Comparison of ENCODE assay signal across 7 cellular contexts in the genomic region with DNA sequence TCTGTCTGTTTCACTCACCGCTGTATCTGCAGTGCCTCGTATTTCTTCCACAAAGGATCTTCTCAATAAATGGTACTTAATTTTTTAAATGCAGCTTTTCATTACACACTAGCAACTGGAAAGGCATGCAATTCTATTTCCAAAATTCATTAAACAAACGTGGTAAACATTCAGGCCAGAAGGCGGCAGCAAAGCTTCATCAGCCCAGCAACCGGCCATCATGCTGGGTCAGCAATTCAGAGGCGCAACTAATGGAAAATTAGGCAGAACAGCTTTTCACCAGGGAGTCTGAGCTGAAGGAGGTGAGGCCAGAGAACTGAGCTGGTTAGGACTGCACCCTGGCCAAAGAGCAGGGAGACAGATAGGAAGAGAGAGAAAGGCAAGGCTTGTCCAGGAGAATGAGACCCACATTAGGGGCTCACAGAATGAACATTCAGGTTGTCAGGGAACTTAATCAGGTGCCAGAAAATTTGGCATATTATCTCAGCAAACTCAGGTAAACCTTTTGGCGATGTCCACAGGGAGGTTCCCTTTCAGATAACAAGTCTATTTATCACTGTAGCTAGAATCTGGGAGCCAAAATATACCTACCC. TPM values are rescaled to one million over a fixed set of nuclear protein-coding genes. Genes with fewer than 3 reads are reported as not detected.
DNase-seq lines count a peak whose midpoint lies in the region; ATAC-seq, FAIRE-seq and TF ChIP-seq lines count a peak whose summit lies in the region.

No MANE protein-coding gene starts in this region.

- H3K27me3 ChIP-seq in H1 (replicated peaks in 1 of 4; ENCODE audit: control insufficient read depth in 3 of 4, extremely low read depth in 1 of 4, insufficient read depth in 3 of 4, low read length in 3 of 4) (no peaks in the 10 kb centered on the region), mesenchymal stem cell (ENCODE audit: control insufficient read depth in 1 of 2, insufficient read depth in 1 of 2, low read length in 2 of 2) (peaks cover 0 to 7% of the 10 kb centered on the region in 2 experiments)

- peaks cover 7% of the 10 kb centered on the region; the same call in 1 of the 2 replicates for H3K9me3 Mint-ChIP-seq in HFFc6
- H3K9me3 Mint-ChIP-seq in activated T-cell treated with anti-CD3 and anti-CD28 coated beads, Interleukin-2, amount 50 U/mL, for 4 hours, result no peaks in the 10 kb centered on the region

- no peaks in the 10 kb centered on the region; the same call in 1 of the 2 replicates for H3K27me3 Mint-ChIP-seq in HFFc6 (ENCODE audit: insufficient read depth)
- no peaks in the 10 kb centered on the region for H3K27me3 Mint-ChIP-seq in activated T-cell treated with anti-CD3 and anti-CD28 coated beads, Interleukin-2, amount 50 U/mL, for 4 hours (ENCODE audit: low read depth)

- H2BK20ac ChIP-seq in H1 (ENCODE audit: low read length), result no peak overlapping the region

- no peaks in the 10 kb centered on the region for H4K20me1 ChIP-seq in H1 (replicated peaks in 1 of 2; ENCODE audit: control insufficient read depth in 1 of 2, insufficient read depth in 2 of 2, low read length in 2 of 2)

- peak; percentile 85 for FAIRE-seq in H1 (lab: Jason Lieb, UNC)

- TF ChIP-seq RAD21 in H1 (IDR thresholded peaks at IDR 0.05 in 1 of 2, conservative IDR thresholded peaks at IDR 0.05 in 1 of 2; ENCODE audit: low read depth in 2 of 2, low read length in 2 of 2), result peak; percentile 95 to 98

- WGBS in H1 (ENCODE audit: extremely low coverage in 1 of 2, insufficient coverage in 1 of 2, insufficient read length in 1 of 2, insufficient replicate concordance in 2 of 2, low coverage in 1 of 2, low lambda C conversion rate in 2 of 2, missing lambda C conversion rate in 1 of 2), 2 experiments, result 21% methylated on average over 7 of the region's 7 CpGs; no CpG with 5 or more reads in 1 of the 2 experiments
- WGBS in mesenchymal stem cell, result 22% methylated on average over 7 of the region's 7 CpGs

- no peaks in the 10 kb centered on the region for H3K79me1 ChIP-seq in H1 (ENCODE audit: low read depth, low read length)
- H3K79me1 ChIP-seq in mesenchymal stem cell (replicated peaks; ENCODE audit: low read length, poor library complexity, severe bottlenecking), result no peaks in the 10 kb centered on the region

- H3K36me3 ChIP-seq in H1 (ENCODE audit: control insufficient read depth in 2 of 4, insufficient read depth in 4 of 4, low read length in 3 of 4) (no peaks in the 10 kb centered on the region), mesenchymal stem cell (ENCODE audit: control insufficient read depth in 1 of 2, insufficient read depth in 2 of 2, low read depth in 1 of 2, low read length in 2 of 2) (no peaks in the 10 kb centered on the region)

- no peaks in the 10 kb centered on the region for H3K79me2 ChIP-seq in H1 (ENCODE audit: control insufficient read depth in 1 of 2, insufficient read depth in 2 of 2, low read length in 2 of 2)

- TF ChIP-seq CTCF in HFFc6 (IDR thresholded peaks at IDR 0.05), result peak; percentile 75
- TF ChIP-seq CTCF in H1 (IDR thresholded peaks at IDR 0.05; ENCODE audit: control extremely low read depth in 1 of 3, insufficient read depth in 1 of 3, low read depth in 1 of 3, low read length in 3 of 3), result peak; percentile 64 to 91 (median 80)

- H2AFZ ChIP-seq in H1 (ENCODE audit: low read length) (peak overlapping the region; percentile 90), mesenchymal stem cell (ENCODE audit: low read depth, low read length) (no peak overlapping the region)

- DNase-seq in GM03348 (ENCODE audit: low spot score) (peak; percentile 77), HFFc6 (peak; percentile 25), NOMO-1 treated with DMSO at 0.1 percent for 48 hours (lab: John Stamatoyannopoulos, UW; ENCODE audit: unreplicated experiment) (peak; percentile 42), H1 (ENCODE audit: low read depth in 1 of 2, low spot score in 2 of 2) (peak in 1 of 2 experiments; percentile 74), mesenchymal stem cell (peak; percentile 52)
- no peak for DNase-seq in activated T-cell treated with anti-CD3 and anti-CD28 coated beads, Interleukin-2, amount 50 U/mL, for 4 hours
- DNase-seq in NK-92 treated with Interleukin-12 subunit alpha and Interleukin-12 subunit beta, amount 100 ng/mL, for 24 hours (lab: John Stamatoyannopoulos, UW), result no peak

- no peak overlapping the region for H2BK120ac ChIP-seq in H1 (replicated peaks; ENCODE audit: low read depth, low read length)
- H2BK120ac ChIP-seq in mesenchymal stem cell (ENCODE audit: low read depth, low read length), result no peak overlapping the region

- H3K23me2 ChIP-seq in H1 (ENCODE audit: low read depth, low read length), result no peaks in the 10 kb centered on the region

- no peak for TF ChIP-seq POLR2A in H1 (IDR thresholded peaks at IDR 0.05; ENCODE audit: control extremely low read depth in 1 of 2, low read depth in 2 of 2, low read length in 2 of 2)

- no peaks in the 10 kb centered on the region for H3K4me1 Mint-ChIP-seq in HFFc6 (ENCODE audit: low read depth)
- H3K4me1 Mint-ChIP-seq in activated T-cell treated with anti-CD3 and anti-CD28 coated beads, Interleukin-2, amount 50 U/mL, for 4 hours (ENCODE audit: low read depth), result no peaks in the 10 kb centered on the region

- H3K27ac ChIP-seq in H1 (ENCODE audit: low read depth, low read length), result no peak overlapping the region
- H3K27ac ChIP-seq in mesenchymal stem cell (ENCODE audit: low read length, poor library complexity, severe bottlenecking), result no peak overlapping the region

- H4K91ac ChIP-seq in H1 (replicated peaks; ENCODE audit: insufficient read length, low read length) (no peak overlapping the region), mesenchymal stem cell (ENCODE audit: low read length) (no peak overlapping the region)

- no peak for ATAC-seq in activated T-cell treated with anti-CD3 and anti-CD28 coated beads, Interleukin-2, amount 50 U/mL, for 4 hours

- H3K23ac ChIP-seq in H1 (ENCODE audit: insufficient read length), result no peak overlapping the region
- H3K23ac ChIP-seq in mesenchymal stem cell (ENCODE audit: low read length in 2 of 2), result no peak overlapping the region

- H3K4ac ChIP-seq in H1 (replicated peaks; ENCODE audit: insufficient read length, low read depth, low read length) (peak overlapping the region; percentile 19), mesenchymal stem cell (ENCODE audit: low read depth in 1 of 2, low read length in 2 of 2) (no peak overlapping the region)

- no peaks in the 10 kb centered on the region; a peak in 1 of 7 replicates for H3K4me1 ChIP-seq in H1 (replicated peaks in 1 of 4; ENCODE audit: control insufficient read depth in 3 of 4, insufficient read depth in 4 of 4, low read length in 3 of 4)
- H3K4me1 ChIP-seq in mesenchymal stem cell (ENCODE audit: control insufficient read depth, insufficient read depth, low read depth, low read length), result peaks cover 2% of the 10 kb centered on the region

- no peak for TF ChIP-seq EP300 in H1 (IDR thresholded peaks at IDR 0.05; ENCODE audit: borderline replicate concordance in 1 of 2, low read depth in 2 of 2, low read length in 2 of 2)

- H3K4me2 ChIP-seq in H1 (ENCODE audit: insufficient read depth in 1 of 2, low read depth in 2 of 2, low read length in 2 of 2) (no peak overlapping the region), mesenchymal stem cell (ENCODE audit: low read length, poor library complexity, severe bottlenecking) (no peak overlapping the region)

- no peak overlapping the region for H3K56ac ChIP-seq in H1 (replicated peaks; ENCODE audit: insufficient read length, low read depth, low read length)

- H3K9me3 ChIP-seq in H1 (ENCODE audit: insufficient read depth in 2 of 2, low read depth in 1 of 2, low read length in 1 of 2) (peaks cover 0 to 8% of the 10 kb centered on the region in 2 experiments; a peak in 1 of 4 replicates), mesenchymal stem cell (ENCODE audit: control insufficient read depth, low read length) (peaks cover 4% of the 10 kb centered on the region)

- H3K18ac ChIP-seq in H1 (ENCODE audit: extremely low read depth, low read length) (no peak overlapping the region), mesenchymal stem cell (ENCODE audit: low read depth in 1 of 2, low read length in 2 of 2) (no peak overlapping the region)

- H3K14ac ChIP-seq in H1 (ENCODE audit: insufficient read length), result no peak overlapping the region
- H3K14ac ChIP-seq in mesenchymal stem cell (ENCODE audit: low read length in 2 of 2), result no peak overlapping the region

- H3K9ac ChIP-seq in H1 (replicated peaks in 1 of 4; ENCODE audit: extremely low read depth in 1 of 4, low read depth in 3 of 4, low read length in 3 of 4), result no peak overlapping the region
- H3K9ac ChIP-seq in mesenchymal stem cell (ENCODE audit: low read length), result no peak overlapping the region

- H4K8ac ChIP-seq in H1 (ENCODE audit: extremely low read depth, insufficient read depth, low read length), result no peak overlapping the region
- no peak overlapping the region for H4K8ac ChIP-seq in mesenchymal stem cell (ENCODE audit: low read length)

- H2AK5ac ChIP-seq in H1 (ENCODE audit: low read depth, low read length), result no peak overlapping the region
- H2AK5ac ChIP-seq in mesenchymal stem cell (ENCODE audit: low read length, severe bottlenecking), result no peak overlapping the region

- no peak overlapping the region for H4K5ac ChIP-seq in H1 (ENCODE audit: insufficient read length, low read depth, low read length)

- H2BK5ac ChIP-seq in H1 (ENCODE audit: low read depth, low read length) (no peak overlapping the region), mesenchymal stem cell (ENCODE audit: low read depth, low read length, poor library complexity, severe bottlenecking) (no peak overlapping the region)

- no peak overlapping the region for H3K4me3 Mint-ChIP-seq in HFFc6
- H3K4me3 Mint-ChIP-seq in activated T-cell treated with anti-CD3 and anti-CD28 coated beads, Interleukin-2, amount 50 U/mL, for 4 hours, result no peak overlapping the region

- H3K4me3 ChIP-seq in H1 (ENCODE audit: extremely low read depth in 1 of 4, insufficient read depth in 2 of 4, low read depth in 3 of 4, low read length in 4 of 4) (no peak overlapping the region), mesenchymal stem cell (ENCODE audit: insufficient read depth in 1 of 2, low read depth in 1 of 2, low read length in 2 of 2) (no peak overlapping the region)

- H2BK15ac ChIP-seq in H1 (ENCODE audit: low read length) (no peak overlapping the region), mesenchymal stem cell (ENCODE audit: low read depth, poor library complexity, severe bottlenecking) (no peak overlapping the region)

- no peaks in the 10 kb centered on the region for H3K36me3 Mint-ChIP-seq in HFFc6 (ENCODE audit: low read depth)
- H3K36me3 Mint-ChIP-seq in activated T-cell treated with anti-CD3 and anti-CD28 coated beads, Interleukin-2, amount 50 U/mL, for 4 hours (ENCODE audit: insufficient read depth), result no peaks in the 10 kb centered on the region

- CTCF ChIA-PET in H1 (lab: Charles Lee; ENCODE audit: partially characterized antibody), result interaction anchor here (0.5 to 5.8 kb wide), 39 partner anchors 9 to 636 kb away, joined by 3 to 61 read pairs (median 4); a partner anchor contains a TSS

- POLR2A ChIA-PET in H1 (lab: Charles Lee; ENCODE audit: partially characterized antibody), result no interaction called here

- H3K27ac Mint-ChIP-seq in HFFc6, result no peak overlapping the region

- H2BK12ac ChIP-seq in H1 (ENCODE audit: low read depth, low read length) (no peak overlapping the region), mesenchymal stem cell (ENCODE audit: low read length in 2 of 2) (peak overlapping the region in 1 of 2 experiments; percentile 17)

RNA-seq across cellular contexts. Expression of a gene that starts 17.7 kb away (rescaled TPM):
- not detected for total RNA-seq in HFFc6 (2021; fragmentation: NEBNext Ultra II Directional; extraction: Animal tissue kit (Norgen Biotek cat#: 25700))
- 2.3 and 2.4 TPM in 2 replicates for total RNA-seq in H1 (2021; fragmentation: NEBNext Ultra II Directional; extraction: Animal tissue kit (Norgen Biotek cat#: 25700))
- polyA plus RNA-seq in H1 (2011; rRNA removed), result 0.38 and 0.39 TPM in 2 replicates
- 0.45 TPM for polyA plus RNA-seq in H1 (2011; cell fraction: cytosol; rRNA removed)
- 0.66 TPM for polyA plus RNA-seq in H1 (2011; cell fraction: nucleus; rRNA removed)
- polyA plus RNA-seq in H1 (2012, experiment 1 of 2), result 0.61 to 0.94 TPM (median 0.76 TPM) in 4 replicates
- polyA plus RNA-seq in H1 (2012, experiment 2 of 2), result not detected
- polyA plus RNA-seq in H1 (2013, experiment 1 of 2), result 1.5 TPM
- 1.7 TPM for polyA plus RNA-seq in H1 (2013, experiment 2 of 2)
- 3.3 and 3.4 TPM in 2 replicates for polyA minus RNA-seq in H1 (2011; rRNA and poly(A)+ RNA removed)
- 0.73 TPM for polyA minus RNA-seq in H1 (2011; cell fraction: cytosol; rRNA and poly(A)+ RNA removed)
- 7.5 TPM for polyA minus RNA-seq in H1 (2011; cell fraction: nucleus; rRNA and poly(A)+ RNA removed)
- polyA plus RNA-seq in mesenchymal stem cell (2013, experiment 1 of 2), result 0.84 TPM
- polyA plus RNA-seq in mesenchymal stem cell (2013, experiment 2 of 2), result 0.96 TPM
- total RNA-seq in activated T-cell treated with anti-CD3 and anti-CD28 coated beads, Interleukin-2, amount 50 U/mL, for 4 hours, result not detected

Comparison
In these comparisons a context has a peak if more than half of its experiments do, and no peak if none do; other contexts are left out.
1. DNase-seq: peak in GM03348 (single experiment), HFFc6 (single experiment), NOMO-1 treated with DMSO at 0.1 percent for 48 hours (single experiment) and mesenchymal stem cell (single experiment); none in activated T-cell treated with anti-CD3 and anti-CD28 coated beads, Interleukin-2, amount 50 U/mL, for 4 hours (single experiment) and NK-92 treated with Interleukin-12 subunit alpha and Interleukin-12 subunit beta, amount 100 ng/mL, for 24 hours (single experiment).